In genomic region chr11:1836011-1836945, GRCh38 we compare ENCODE assay signal across 1 cellular context.
TF ChIP-seq lines count a peak whose summit lies in the region.

No MANE protein-coding gene starts in this region.

TF ChIP-seq in H1, 55 proteins besides CTCF, POLR2A, EP300 and RAD21:
- TF ChIP-seq SIX5 (IDR thresholded peaks at IDR 0.05; ENCODE audit: low read depth, low read length) (no peak), POLR2AphosphoS5 (IDR thresholded peaks at IDR 0.05; ENCODE audit: low read depth, low read length) (no peak), KDM4A (IDR thresholded peaks at IDR 0.05; ENCODE audit: low read depth, low read length, severe bottlenecking) (no peak), KDM1A (IDR thresholded peaks at IDR 0.05; ENCODE audit: borderline replicate concordance, low read length) (no peak), PHF8 (conservative IDR thresholded peaks at IDR 0.05; ENCODE audit: low read depth, low read length) (no peak), HDAC6 (IDR thresholded peaks at IDR 0.05; ENCODE audit: low read depth, low read length) (no peak), NRF1 (IDR thresholded peaks at IDR 0.05; ENCODE audit: low read depth, low read length) (no peak)
